In genomic region chr9:69171049-69171448, GRCh38 we compare ENCODE assay signal across 1 cellular context.
TF ChIP-seq lines count a peak whose summit lies in the region.

No MANE protein-coding gene starts in this region.

TF ChIP-seq in K562, 482 proteins besides CTCF, POLR2A, EP300 and RAD21 (continued from another document and continues in another):
- TF ChIP-seq PRMT5 (CRISPR knock-in tag; IDR thresholded peaks at IDR 0.05) (no peak), TEAD4 (IDR thresholded peaks at IDR 0.05; ENCODE audit: low read length) (peak; percentile 66), TEAD4 (CRISPR knock-in tag; IDR thresholded peaks at IDR 0.05; ENCODE audit: borderline replicate concordance) (no peak), ZNF583 (CRISPR knock-in tag; IDR thresholded peaks at IDR 0.05) (no peak), NEUROD1 (IDR thresholded peaks at IDR 0.05; ENCODE audit: borderline replicate concordance, low read depth, low read length, partially characterized antibody) (peak; percentile 20), ELF1 (tag; IDR thresholded peaks at IDR 0.05) (no peak), ZNF146 (CRISPR knock-in tag; IDR thresholded peaks at IDR 0.05; ENCODE audit: unreplicated experiment) (no peak), ILF3 (IDR thresholded peaks at IDR 0.05; ENCODE audit: borderline replicate concordance) (no peak), MYNN (IDR thresholded peaks at IDR 0.05) (0 out of 2 replicates have a peak, but pooled peaks have one; percentile 24), MYNN (CRISPR knock-in tag; IDR thresholded peaks at IDR 0.05) (no peak), TSHZ1 (CRISPR knock-in tag; IDR thresholded peaks at IDR 0.05) (no peak), MTA2 (IDR thresholded peaks at IDR 0.05; ENCODE audit: low read depth) (peak; percentile 27; the same call in 1 of the 2 replicates), ZNF77 (CRISPR knock-in tag; IDR thresholded peaks at IDR 0.05) (no peak), MYC (IDR thresholded peaks at IDR 0.05; ENCODE audit: low read depth, low read length) (no peak), MYC (CRISPR knock-in tag; IDR thresholded peaks at IDR 0.05; ENCODE audit: borderline replicate concordance, low read depth) (no peak), PML (IDR thresholded peaks at IDR 0.05; ENCODE audit: low read length) (0 out of 2 replicates have a peak, but pooled peaks have one; percentile 28), EGR1 (conservative IDR thresholded peaks at IDR 0.05) (peak; percentile 48), ZNF263 (CRISPR knock-in tag; IDR thresholded peaks at IDR 0.05; ENCODE audit: borderline replicate concordance) (no peak), HMG20B (CRISPR knock-in tag; IDR thresholded peaks at IDR 0.05) (no peak), FOXJ3 (CRISPR knock-in tag; IDR thresholded peaks at IDR 0.05) (no peak), ZNF507 (tag; conservative IDR thresholded peaks at IDR 0.05) (no peak), PBX2 (CRISPR knock-in tag; IDR thresholded peaks at IDR 0.05; ENCODE audit: low read depth) (no peak), PBX2 (tag; conservative IDR thresholded peaks at IDR 0.05; ENCODE audit: low read depth) (no peak), HNRNPH1 (optimal IDR thresholded peaks at IDR 0.05; ENCODE audit: low read depth, low read length) (no peak), GATAD2A (IDR thresholded peaks at IDR 0.05) (0 out of 2 replicates have a peak, but pooled peaks have one; percentile 40), GMEB1 (CRISPR knock-in tag; IDR thresholded peaks at IDR 0.05) (no peak), CREB3L1 (IDR thresholded peaks at IDR 0.05; ENCODE audit: borderline replicate concordance, low read depth) (peak; percentile 57; the same call in 1 of the 2 replicates), CLOCK (CRISPR knock-in tag; IDR thresholded peaks at IDR 0.05; ENCODE audit: borderline replicate concordance) (no peak), KLF16 (IDR thresholded peaks at IDR 0.05) (peak; percentile 15; the same call in 1 of the 2 replicates), ARID3B (CRISPR knock-in tag; IDR thresholded peaks at IDR 0.05; ENCODE audit: borderline replicate concordance) (no peak), RBM15 (IDR thresholded peaks at IDR 0.05; ENCODE audit: insufficient read depth, low read length) (no peak), SP2 (IDR thresholded peaks at IDR 0.05; ENCODE audit: extremely low read depth, low read depth, low read length, poor library complexity, severe bottlenecking) (no peak), E2F1 (CRISPR knock-in tag; IDR thresholded peaks at IDR 0.05) (no peak), HDAC2 (IDR thresholded peaks at IDR 0.05) (0 out of 2 replicates have a peak, but pooled peaks have one; percentile 25), MITF (IDR thresholded peaks at IDR 0.05) (no peak), CEBPB (tag; IDR thresholded peaks at IDR 0.05) (no peak), ZNF12 (CRISPR knock-in tag; IDR thresholded peaks at IDR 0.05) (no peak), ATF1 (CRISPR knock-in tag; IDR thresholded peaks at IDR 0.05) (no peak), ATF1 (tag; IDR thresholded peaks at IDR 0.05) (peak; percentile 53), CAMTA2 (CRISPR knock-in tag; conservative IDR thresholded peaks at IDR 0.05) (no peak), E2F6 (IDR thresholded peaks at IDR 0.05; ENCODE audit: borderline replicate concordance in 1 of 2, extremely low read depth in 1 of 2, insufficient read depth in 1 of 2, insufficient read length in 1 of 2, low read depth in 1 of 2, low read length in 1 of 2, poor library complexity in 1 of 2, severe bottlenecking in 1 of 2) (peak in 1 of 2 experiments; percentile 20)
